7 cellular contexts compared by ENCODE assay signal in the genomic region with DNA sequence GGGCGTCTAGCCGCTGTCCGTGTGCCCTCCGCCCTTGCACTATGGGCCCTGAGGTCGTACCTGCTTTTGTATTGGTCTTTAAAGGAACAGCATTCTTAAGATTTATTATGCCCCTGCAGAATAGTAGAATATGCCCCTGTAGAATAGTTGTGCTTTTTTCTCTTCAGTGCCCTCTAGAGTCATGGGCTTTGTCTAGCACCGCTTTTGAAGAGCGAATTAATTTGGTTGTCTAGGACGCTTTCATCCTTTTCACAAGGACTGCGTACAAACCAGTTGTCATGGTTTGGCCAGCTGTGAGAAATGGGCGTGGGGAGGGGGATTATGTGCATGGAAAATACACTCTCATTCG. TPM values are rescaled to one million over a fixed set of nuclear protein-coding genes. Genes with fewer than 3 reads are reported as not detected.
DNase-seq lines count a peak whose midpoint lies in the region; TF ChIP-seq lines count a peak whose summit lies in the region.

No MANE protein-coding gene starts in this region.

- peaks cover 25% of the 10 kb centered on the region for H3K27me3 Mint-ChIP-seq in HFFc6 (ENCODE audit: insufficient read depth)

- peak overlapping the region; percentile 56; the same call in 1 of the 2 replicates for H2AFZ ChIP-seq in SK-N-SH (ENCODE audit: low read depth)

- H3K4me1 ChIP-seq in SK-N-SH (ENCODE audit: control insufficient read depth in 1 of 2, insufficient read depth in 2 of 2, low read depth in 1 of 2, low read length in 1 of 2) (peaks cover 22 to 27% of the 10 kb centered on the region in 2 experiments), spleen (peaks cover 41 to 68% (median 53%) of the 10 kb centered on the region in 6 donors)

- no peaks in the 10 kb centered on the region for H3K9me2 ChIP-seq in SK-N-SH

- DNase-seq in GM10266 (ENCODE audit: extremely low spot score) (peak; percentile 57), HFFc6 (peak; percentile 74), NCI-H1105 treated with DMSO at 0.1 percent for 48 hours (lab: John Stamatoyannopoulos, UW) (peak; percentile 75), SK-N-SH (peak; percentile 62), cardiac fibroblast (ENCODE audit: low read depth in 2 of 2) (peak; percentile 81 to 82), iris pigment epithelial cell (ENCODE audit: low read depth) (peak; percentile 87), spleen (no peak)

- TF ChIP-seq CTCF in GM10266 (IDR thresholded peaks at IDR 0.05; ENCODE audit: control insufficient read depth, insufficient read depth, low read depth, missing control alignments) (peak; percentile 62), HFFc6 (IDR thresholded peaks at IDR 0.05) (peak; percentile 66), SK-N-SH (IDR thresholded peaks at IDR 0.05) (peak; percentile 69), cardiac fibroblast (IDR thresholded peaks at IDR 0.05; ENCODE audit: low read depth, low read length) (peak; percentile 47), spleen (IDR thresholded peaks at IDR 0.05 in 8 of 11, conservative IDR thresholded peaks at IDR 0.05 in 3 of 11) (peak in 8 of 11 experiments; percentile 4 to 57 (median 40))

- H4K20me1 ChIP-seq in SK-N-SH (ENCODE audit: insufficient read depth) = peaks cover 57% of the 10 kb centered on the region

- peak overlapping the region; percentile 100 for H3K27ac Mint-ChIP-seq in HFFc6

- H3K9me3 ChIP-seq in SK-N-SH = no peaks in the 10 kb centered on the region
- H3K9me3 ChIP-seq in spleen = no peaks in the 10 kb centered on the region

- H3K4me3 ChIP-seq in SK-N-SH (ENCODE audit: low read depth in 2 of 2, low read length in 1 of 2) (peak overlapping the region; percentile 74 to 96), cardiac fibroblast (replicated peaks in 1 of 2; ENCODE audit: low read depth in 2 of 2, low read length in 2 of 2) (peak overlapping the region; percentile 99 to 100), spleen (peak overlapping the region; percentile 70 to 96 (median 86))

- H3K27me3 ChIP-seq in SK-N-SH (ENCODE audit: insufficient read depth) (no peaks in the 10 kb centered on the region), spleen (replicated peaks in 1 of 7) (no peaks in the 10 kb centered on the region)

- peaks cover 35% of the 10 kb centered on the region for H3F3A ChIP-seq in SK-N-SH (replicated peaks; ENCODE audit: insufficient read depth)

- H3K36me3 Mint-ChIP-seq in HFFc6 (ENCODE audit: low read depth) = peaks cover 60% of the 10 kb centered on the region

- peak in 1 of 3 donors; percentile 17 for TF ChIP-seq POLR2A in spleen (IDR thresholded peaks at IDR 0.05)

- peak overlapping the region; percentile 86 for H3K4me2 ChIP-seq in SK-N-SH

- H3K79me2 ChIP-seq in SK-N-SH (ENCODE audit: insufficient read depth) = peaks cover 93% of the 10 kb centered on the region

- H3K4me1 Mint-ChIP-seq in HFFc6 (ENCODE audit: low read depth) = peaks cover 38% of the 10 kb centered on the region

- peak overlapping the region; percentile 98 for H3K4me3 Mint-ChIP-seq in HFFc6

- intact Hi-C loops in spleen (cut with DNase I; ENCODE audit: low total_unique reads) = no loop called here

- TF ChIP-seq RAD21 in SK-N-SH (IDR thresholded peaks at IDR 0.05; ENCODE audit: low read length) = peak; percentile 41

- peak overlapping the region; percentile 100 for H3K9ac ChIP-seq in SK-N-SH

- no peak for TF ChIP-seq EP300 in SK-N-SH (IDR thresholded peaks at IDR 0.05; ENCODE audit: borderline replicate concordance in 1 of 2, low read depth in 1 of 2, low read length in 1 of 2)

- POLR2A ChIA-PET in SK-N-SH (lab: Yijun Ruan, JAX) = interaction anchor here (0.6 to 4.1 kb wide), 18 partner anchors 8 to 963 kb away, joined by 3 to 140 read pairs (median 6); a partner anchor contains a TSS

- CTCF ChIA-PET in SK-N-SH (lab: Yijun Ruan, JAX) = interaction anchor here (0.8 to 13.6 kb wide), 15 partner anchors 8 to 229 kb away, joined by 3 to 122 read pairs (median 5); a partner anchor contains a TSS

- H3K36me3 ChIP-seq in SK-N-SH (replicated peaks in 1 of 2; ENCODE audit: control insufficient read depth in 1 of 2, insufficient read depth in 2 of 2, low read length in 1 of 2) (peaks cover 65 to 67% of the 10 kb centered on the region in 2 experiments), spleen (peaks cover 7 to 63% (median 56%) of the 10 kb centered on the region in 6 donors)

- peaks cover 9% of the 10 kb centered on the region; the same call in 1 of the 2 replicates for H3K9me3 Mint-ChIP-seq in HFFc6

- WGBS in SK-N-SH (ENCODE audit: low lambda C conversion rate) = under 1% methylated on average over 11 of the region's 11 CpGs
- 0 to 1% (median 0%) methylated on average over 11 of the region's 11 CpGs for WGBS in spleen, 5 donors

- H3K27ac ChIP-seq in SK-N-SH (ENCODE audit: low read depth in 2 of 2, low read length in 1 of 2) (peak overlapping the region; percentile 96 to 98), spleen (peak overlapping the region; percentile 99 to 100 (median 100))

TF ChIP-seq in SK-N-SH, 30 proteins besides CTCF, POLR2A, EP300 and RAD21:
- TF ChIP-seq YY1 (IDR thresholded peaks at IDR 0.05; ENCODE audit: low read depth) (no peak), SMC3 (IDR thresholded peaks at IDR 0.05; ENCODE audit: low read depth, low read length) (peak; percentile 25; the same call in 1 of the 2 replicates), TAF1 (IDR thresholded peaks at IDR 0.05; ENCODE audit: borderline replicate concordance, low read depth, low read length) (0 out of 2 replicates have a peak, but pooled peaks have one; percentile 46), SIN3A (IDR thresholded peaks at IDR 0.05; ENCODE audit: borderline replicate concordance, low read depth, low read length) (peak; percentile 90), MXI1 (IDR thresholded peaks at IDR 0.05; ENCODE audit: low read depth, low read length) (peak; percentile 87)

RNA-seq across cellular contexts. Expression of a gene that starts 0.6 kb away (rescaled TPM):
- total RNA-seq in HFFc6 (2021; fragmentation: NEBNext Ultra II Directional; extraction: Animal tissue kit (Norgen Biotek cat#: 25700)) = 10 to 100 TPM in 5 of 6 experiments, 1 to 10 TPM in 1; 9.0 to 13.0 (median 11.5) TPM
- 30.8 and 40.1 TPM in 2 replicates for polyA plus RNA-seq in SK-N-SH (2012; rRNA removed)
- 25.2 and 26.1 TPM in 2 replicates for polyA plus RNA-seq in SK-N-SH (2012; cell fraction: cytosol; rRNA removed)
- 96.9 and 165 TPM in 2 replicates for polyA plus RNA-seq in SK-N-SH (2012; cell fraction: nucleus; rRNA removed)
- 10 to 100 TPM; 38.8 to 83.9 (median 53.7) TPM for total RNA-seq in spleen
- 10 to 100 TPM; 33.5 to 59.9 (median 39.4) TPM for polyA plus RNA-seq in spleen

RNA-seq across cellular contexts. Expression of a gene that starts 1.3 kb away (rescaled TPM):
- total RNA-seq in HFFc6 (2021; fragmentation: NEBNext Ultra II Directional; extraction: Animal tissue kit (Norgen Biotek cat#: 25700)) = 100 to 1,000 TPM; 537 to 635 (median 600) TPM
- polyA plus RNA-seq in SK-N-SH (2012; rRNA removed) = 1,642 and 1,870 TPM in 2 replicates
- 977 and 1,042 TPM in 2 replicates for polyA plus RNA-seq in SK-N-SH (2012; cell fraction: cytosol; rRNA removed)
- polyA plus RNA-seq in SK-N-SH (2012; cell fraction: nucleus; rRNA removed) = 3,803 and 5,284 TPM in 2 replicates
- total RNA-seq in spleen = 1,000 to 10,000 TPM in 5 of 7 donors, 100 to 1,000 TPM in 2; 938 to 2,219 (median 1,164) TPM
- polyA plus RNA-seq in spleen = 100 to 1,000 TPM; 493 to 626 (median 515) TPM

RNA-seq across cellular contexts. Expression of a gene that starts 10.5 kb away (rescaled TPM):
- 10 to 100 TPM in 1 of 6 experiments, 1 to 10 TPM in 5; 6.5 to 11.8 (median 7.3) TPM for total RNA-seq in HFFc6 (2021; fragmentation: NEBNext Ultra II Directional; extraction: Animal tissue kit (Norgen Biotek cat#: 25700))
- polyA plus RNA-seq in SK-N-SH (2012; rRNA removed) (18.0 and 20.1 TPM in 2 replicates), spleen (10 to 100 TPM; 14.5 to 16.5 (median 16.4) TPM)
- polyA plus RNA-seq in SK-N-SH (2012; cell fraction: cytosol; rRNA removed) = 12.7 and 14.4 TPM in 2 replicates
- polyA plus RNA-seq in SK-N-SH (2012; cell fraction: nucleus; rRNA removed) = 65.9 and 91.3 TPM in 2 replicates
- total RNA-seq in spleen = 10 to 100 TPM; 15.9 to 35.3 (median 24.1) TPM

RNA-seq across cellular contexts. Expression of a gene that starts 58.5 kb away (rescaled TPM):
- 1 to 10 TPM in 4 of 6 experiments, under 1 TPM in 2; 0.61 to 2.5 (median 1.5) TPM for total RNA-seq in HFFc6 (2021; fragmentation: NEBNext Ultra II Directional; extraction: Animal tissue kit (Norgen Biotek cat#: 25700))
- polyA plus RNA-seq in SK-N-SH (2012; rRNA removed) = 4.9 and 6.0 TPM in 2 replicates
- polyA plus RNA-seq in SK-N-SH (2012; cell fraction: cytosol; rRNA removed) = 4.8 and 4.9 TPM in 2 replicates
- polyA plus RNA-seq in SK-N-SH (2012; cell fraction: nucleus; rRNA removed) = 7.0 and 12.2 TPM in 2 replicates
- total RNA-seq in spleen = 10 to 100 TPM; 18.9 to 55.0 (median 29.1) TPM
- 10 to 100 TPM; 15.6 to 26.3 (median 15.7) TPM for polyA plus RNA-seq in spleen
